8 cellular contexts compared by ENCODE assay signal in genomic region chr16:30557397-30557949, GRCh38. TPM values are rescaled to one million over a fixed set of nuclear protein-coding genes. Genes with fewer than 3 reads are reported as not detected.
DNase-seq lines count a peak whose midpoint lies in the region; ATAC-seq and TF ChIP-seq lines count a peak whose summit lies in the region.

No MANE protein-coding gene starts in this region.

- peaks cover 48% of the 10 kb centered on the region for H3K4me1 Mint-ChIP-seq in activated CD8-positive, alpha-beta T cell treated with anti-CD3 and anti-CD28 coated beads for 36 hours (ENCODE audit: low read depth)

- peak overlapping the region; percentile 80 for H3K4me3 ChIP-seq in retinal pigment epithelial cell (ENCODE audit: low read length)

- CTCF ChIA-PET in activated CD8-positive, alpha-beta T cell treated with anti-CD3 and anti-CD28 coated beads for 36 hours (lab: Charles Lee) = interaction anchor here (0.8 to 4.2 kb wide), 15 partner anchors 11 to 128 kb away, joined by 3 to 18 read pairs (median 4); partner anchors contain the start of genes DCTPP1, ZNF688 and ZNF747

- ATAC-seq in GM18511 (IDR thresholded peaks at IDR 0.05; ENCODE audit: unreplicated experiment) = peak; percentile 14
- ATAC-seq in HG02885 (IDR thresholded peaks at IDR 0.05; ENCODE audit: poor library complexity, unreplicated experiment) = peak; percentile 5
- ATAC-seq in activated CD8-positive, alpha-beta T cell treated with anti-CD3 and anti-CD28 coated beads for 36 hours = no peak

- peaks cover 34% of the 10 kb centered on the region for H3K36me3 Mint-ChIP-seq in activated CD8-positive, alpha-beta T cell treated with anti-CD3 and anti-CD28 coated beads for 36 hours (ENCODE audit: low read depth)

- no peaks in the 10 kb centered on the region for H3K27me3 Mint-ChIP-seq in activated CD8-positive, alpha-beta T cell treated with anti-CD3 and anti-CD28 coated beads for 36 hours

- DNase-seq in activated CD8-positive, alpha-beta T cell treated with anti-CD3 and anti-CD28 coated beads for 36 hours = peak; percentile 30
- DNase-seq in germinal center (ENCODE audit: low spot score) = peak; percentile 54
- DNase-seq in retinal pigment epithelial cell (ENCODE audit: low read depth) = no peak
- no peak for DNase-seq in NCI-H2171 (lab: John Stamatoyannopoulos, UW)
- DNase-seq in hippocampal formation (lab: John Stamatoyannopoulos, UW) = no peak
- no peak for DNase-seq in kidney tubule cell (ENCODE audit: low spot score)

- H3K9me3 Mint-ChIP-seq in activated CD8-positive, alpha-beta T cell treated with anti-CD3 and anti-CD28 coated beads for 36 hours = no peaks in the 10 kb centered on the region

- H3K4me3 Mint-ChIP-seq in activated CD8-positive, alpha-beta T cell treated with anti-CD3 and anti-CD28 coated beads for 36 hours = peak overlapping the region; percentile 88

- peak overlapping the region; percentile 94 for H3K27ac Mint-ChIP-seq in activated CD8-positive, alpha-beta T cell treated with anti-CD3 and anti-CD28 coated beads for 36 hours

- intact Hi-C loops in activated CD8-positive, alpha-beta T cell treated with anti-CD3 and anti-CD28 coated beads for 36 hours (cut with micrococcal nuclease) = loop anchor here (10.0 kb wide), 1 partner anchor 463 kb away; the partner anchor contains the start of genes TBX6 and YPEL3

- POLR2A ChIA-PET in activated CD8-positive, alpha-beta T cell treated with anti-CD3 and anti-CD28 coated beads for 36 hours (lab: Charles Lee) = interaction anchor here (0.6 to 3.4 kb wide), 12 partner anchors 8 to 573 kb away, joined by 3 to 42 read pairs (median 5); partner anchors contain the start of genes ZNF688, ZNF747 and ZNF785

- no peak for TF ChIP-seq CTCF in activated CD8-positive, alpha-beta T cell treated with anti-CD3 and anti-CD28 coated beads for 36 hours (IDR thresholded peaks at IDR 0.05)
- TF ChIP-seq CTCF in retinal pigment epithelial cell (conservative IDR thresholded peaks at IDR 0.05; ENCODE audit: low read depth, low read length) = no peak

RNA-seq across cellular contexts. Expression of gene ZNF764, which starts 0.7 kb away (rescaled TPM):
- 10 to 100 TPM in 1 of 2 experiments, 1 to 10 TPM in 1; 9.7 to 10.4 TPM for total RNA-seq in activated CD8-positive, alpha-beta T cell treated with anti-CD3 and anti-CD28 coated beads for 36 hours

RNA-seq across cellular contexts. Expression of gene ZNF688, which starts 14.0 kb away (rescaled TPM):
- total RNA-seq in activated CD8-positive, alpha-beta T cell treated with anti-CD3 and anti-CD28 coated beads for 36 hours = 1 to 10 TPM; 4.7 to 5.5 TPM

RNA-seq across cellular contexts. Expression of gene ZNF747, which starts 22.8 kb away (rescaled TPM):
- total RNA-seq in activated CD8-positive, alpha-beta T cell treated with anti-CD3 and anti-CD28 coated beads for 36 hours = 1 to 10 TPM; 6.7 to 7.9 TPM

RNA-seq across cellular contexts. Expression of gene ZNF785, which starts 28.0 kb away (rescaled TPM):
- total RNA-seq in activated CD8-positive, alpha-beta T cell treated with anti-CD3 and anti-CD28 coated beads for 36 hours = 10 to 100 TPM in 1 of 2 experiments, 1 to 10 TPM in 1; 8.8 to 10.3 TPM

RNA-seq across cellular contexts. Expression of gene ZNF768, which starts 31.1 kb away (rescaled TPM):
- 1 to 10 TPM; 8.3 to 9.2 TPM for total RNA-seq in activated CD8-positive, alpha-beta T cell treated with anti-CD3 and anti-CD28 coated beads for 36 hours

Comparison
In these comparisons a context has a peak if more than half of its experiments do, and no peak if none do; other contexts are left out.
1. DNase-seq: peak in activated CD8-positive, alpha-beta T cell treated with anti-CD3 and anti-CD28 coated beads for 36 hours (single experiment) and germinal center (single experiment); none in retinal pigment epithelial cell (single experiment), NCI-H2171 (single experiment), hippocampal formation (0 of 2) and kidney tubule cell (single experiment).